8 cellular contexts compared by ENCODE assay signal in genomic region chr15:90597477-90598052, GRCh38.
DNase-seq lines count a peak whose midpoint lies in the region; ATAC-seq and TF ChIP-seq lines count a peak whose summit lies in the region.

No MANE protein-coding gene starts in this region.

- no TSS peak for BruUV-seq in Caco-2 (replicated peaks; lab: Mats Ljungman, UMichigan)

- H3K4me3 Mint-ChIP-seq in activated T-helper 17 cell treated with anti-CD3 and anti-CD28 coated beads, Interleukin-2, amount 50 U/mL, for 72 hours: peak overlapping the region; percentile 84
- no peak overlapping the region for H3K4me3 Mint-ChIP-seq in Caco-2 (ENCODE audit: unreplicated experiment)

- H3K4me1 ChIP-seq in sigmoid colon: peaks cover 0 to 58% (median 51%) of the 10 kb centered on the region in 4 donors
- H3K4me1 ChIP-seq in Caco-2: no peaks in the 10 kb centered on the region

- H3K9me3 ChIP-seq in sigmoid colon (no peaks in the 10 kb centered on the region), Caco-2 (no peaks in the 10 kb centered on the region)

- POLR2A ChIA-PET in Caco-2 (lab: Charles Lee): interaction anchor here (0.6 kb wide), 1 partner anchor 58 kb away, joined by 3 read pairs; no protein-coding TSS in a partner anchor

- peak; percentile 37 for ATAC-seq in GM18517 (IDR thresholded peaks at IDR 0.05; ENCODE audit: unreplicated experiment)
- peak; percentile 28 for ATAC-seq in HG02763 (IDR thresholded peaks at IDR 0.05; ENCODE audit: unreplicated experiment)
- peak; percentile 55 for ATAC-seq in activated T-helper 17 cell treated with anti-CD3 and anti-CD28 coated beads, Interleukin-2, amount 50 U/mL, for 72 hours (replicated peaks)

- no peaks in the 10 kb centered on the region for H3K27me3 Mint-ChIP-seq in activated T-helper 17 cell treated with anti-CD3 and anti-CD28 coated beads, Interleukin-2, amount 50 U/mL, for 72 hours
- no peaks in the 10 kb centered on the region for H3K27me3 Mint-ChIP-seq in Caco-2 (ENCODE audit: insufficient read depth, unreplicated experiment)

- TF ChIP-seq CTCF in sigmoid colon (IDR thresholded peaks at IDR 0.05) (no peak), Caco-2 (IDR thresholded peaks at IDR 0.05; ENCODE audit: insufficient read depth in 1 of 2, low read depth in 1 of 2, low read length in 1 of 2, severe bottlenecking in 1 of 2, unreplicated experiment in 1 of 2) (no peak)

- WGBS in sigmoid colon, 2 donors: 63 to 68% methylated on average over 2 of the region's 2 CpGs

- H3K36me3 Mint-ChIP-seq in activated T-helper 17 cell treated with anti-CD3 and anti-CD28 coated beads, Interleukin-2, amount 50 U/mL, for 72 hours (ENCODE audit: low read depth): peaks cover 37% of the 10 kb centered on the region
- H3K36me3 Mint-ChIP-seq in Caco-2 (ENCODE audit: insufficient read depth, unreplicated experiment): peaks cover 11% of the 10 kb centered on the region

- intact Hi-C loops in sigmoid colon (cut with DNase I): loop anchor here (5.0 kb wide), 1 partner anchor 35 kb away; no protein-coding TSS in a partner anchor
- intact Hi-C loops in Caco-2 (cut with micrococcal nuclease; ENCODE audit: unreplicated experiment): loop anchor here (5.0 kb wide), 1 partner anchor 100 kb away; no protein-coding TSS in a partner anchor

- CTCF ChIA-PET in Caco-2 (lab: Charles Lee): no interaction called here

- H3K27me3 ChIP-seq in sigmoid colon: no peaks in the 10 kb centered on the region
- H3K27me3 ChIP-seq in Caco-2 (replicated peaks; ENCODE audit: control insufficient read depth, insufficient read depth, low read length): no peaks in the 10 kb centered on the region

- H3K27ac Mint-ChIP-seq in activated T-helper 17 cell treated with anti-CD3 and anti-CD28 coated beads, Interleukin-2, amount 50 U/mL, for 72 hours: peak overlapping the region; percentile 93
- no peak overlapping the region for H3K27ac Mint-ChIP-seq in Caco-2 (ENCODE audit: unreplicated experiment)

- no peak for TF ChIP-seq POLR2A in sigmoid colon (IDR thresholded peaks at IDR 0.05)

- H3K36me3 ChIP-seq in sigmoid colon (peaks cover 0 to 16% (median 0%) of the 10 kb centered on the region in 4 donors), Caco-2 (ENCODE audit: control insufficient read depth, insufficient read depth, low read length) (no peaks in the 10 kb centered on the region; the same call in 1 of the 2 replicates)

- H3K4me1 Mint-ChIP-seq in activated T-helper 17 cell treated with anti-CD3 and anti-CD28 coated beads, Interleukin-2, amount 50 U/mL, for 72 hours: peaks cover 50% of the 10 kb centered on the region
- no peaks in the 10 kb centered on the region for H3K4me1 Mint-ChIP-seq in Caco-2 (ENCODE audit: low read depth, unreplicated experiment)

- H3K27ac ChIP-seq in sigmoid colon: peak overlapping the region; percentile 61 to 69 (median 66)

- H3K4me3 ChIP-seq in sigmoid colon (no peak overlapping the region), Caco-2 (ENCODE audit: low read depth, low read length) (no peak overlapping the region)

- no peak for TF ChIP-seq EP300 in sigmoid colon (IDR thresholded peaks at IDR 0.05)

- no peak for DNase-seq in sigmoid colon
- DNase-seq in DMS153 treated with DMSO at 0.1 percent for 48 hours (lab: John Stamatoyannopoulos, UW; ENCODE audit: unreplicated experiment): no peak
- no peak for DNase-seq in NCI-H446 (lab: John Stamatoyannopoulos, UW)
- no peak for DNase-seq in epidermal melanocyte (ENCODE audit: insufficient read length, low spot score)
- DNase-seq in Caco-2: no peak

- no peaks in the 10 kb centered on the region for H3K9me3 Mint-ChIP-seq in activated T-helper 17 cell treated with anti-CD3 and anti-CD28 coated beads, Interleukin-2, amount 50 U/mL, for 72 hours
- H3K9me3 Mint-ChIP-seq in Caco-2 (ENCODE audit: unreplicated experiment): no peaks in the 10 kb centered on the region
